8 cellular contexts compared by ENCODE assay signal in the genomic region with DNA sequence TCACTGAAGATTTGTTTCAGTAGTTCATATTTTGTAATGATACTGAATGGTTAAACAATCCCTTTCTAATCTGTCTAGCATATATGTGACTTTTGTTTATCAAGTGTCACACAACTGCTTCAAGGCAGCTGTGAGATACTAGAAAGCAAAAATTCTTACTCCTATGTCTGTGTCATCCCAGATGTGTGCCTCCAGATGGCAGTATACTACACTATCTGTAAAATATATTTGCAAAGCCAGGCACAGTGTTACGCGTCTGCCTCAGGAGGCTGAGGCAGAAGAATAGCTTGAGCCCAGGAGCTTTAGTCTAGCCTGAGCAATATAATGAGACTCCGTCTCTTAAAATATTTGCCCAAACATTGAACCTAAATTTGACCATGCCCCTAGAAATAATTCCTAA. TPM values are rescaled to one million over a fixed set of nuclear protein-coding genes. Genes with fewer than 3 reads are reported as not detected.
A peak's percentile ranks its signal among the peaks of the same experiment; 100 is the strongest.
DNase-seq lines count a peak whose midpoint lies in the region; ATAC-seq and TF ChIP-seq lines count a peak whose summit lies in the region.

No MANE protein-coding gene starts in this region.

- no TSS peak for BruUV-seq in Panc1 (replicated peaks; lab: Mats Ljungman, UMichigan)
- no TSS peak for BruUV-seq in MCF 10A (replicated peaks; lab: Mats Ljungman, UMichigan)

- CTCF ChIA-PET in Panc1 (lab: Charles Lee): interaction anchor here (0.6 to 2.7 kb wide), 4 partner anchors 84 to 125 kb away, joined by 4 to 14 read pairs (median 8); no protein-coding TSS in a partner anchor
- CTCF ChIA-PET in MCF 10A (lab: Yijun Ruan, JAX): interaction anchor here (0.6 to 4.0 kb wide), 25 partner anchors 10 to 587 kb away, joined by 3 to 43 read pairs (median 4); no protein-coding TSS in a partner anchor

- H3K27ac Mint-ChIP-seq in HFFc6 (no peak overlapping the region), MCF 10A (ENCODE audit: low read depth, unreplicated experiment) (no peak overlapping the region)

- peak; percentile 53 to 58 for ATAC-seq in activated CD4-positive, CD25-positive, alpha-beta regulatory T cell treated with anti-CD3 and anti-CD28 coated beads, Interleukin-2, amount 50 U/mL, for 24 hours
- ATAC-seq in Panc1 (peak; percentile 86), left lobe of liver (peak; percentile 88), HG02981 (IDR thresholded peaks at IDR 0.05; ENCODE audit: unreplicated experiment) (no peak)

- no peaks in the 10 kb centered on the region for H3K36me3 Mint-ChIP-seq in HFFc6 (ENCODE audit: low read depth)
- peaks cover 6% of the 10 kb centered on the region for H3K36me3 Mint-ChIP-seq in MCF 10A (ENCODE audit: insufficient read depth, unreplicated experiment)

- no peaks in the 10 kb centered on the region for H3K9me3 ChIP-seq in Panc1 (ENCODE audit: control insufficient read depth, insufficient read depth, low read depth, low read length)

- no peaks in the 10 kb centered on the region for H3K4me1 ChIP-seq in Panc1 (ENCODE audit: control insufficient read depth, insufficient read depth, low read length)

- H3K27me3 Mint-ChIP-seq in HFFc6 (ENCODE audit: insufficient read depth) (peaks cover 2% of the 10 kb centered on the region; the same call in 1 of the 2 replicates), MCF 10A (ENCODE audit: insufficient read depth, unreplicated experiment) (peaks cover 12% of the 10 kb centered on the region)

- no peaks in the 10 kb centered on the region for H3K27me3 ChIP-seq in Panc1 (ENCODE audit: control insufficient read depth, insufficient read depth, low read length)

- no peak overlapping the region for H3K4me3 ChIP-seq in Panc1 (ENCODE audit: low read depth in 2 of 2, low read length in 2 of 2)

- POLR2A ChIA-PET in Panc1 (lab: Charles Lee) (no interaction called here), MCF 10A (lab: Yijun Ruan, JAX) (interaction anchor here (0.6 to 0.9 kb wide), 2 partner anchors 84 to 159 kb away, joined by 3 to 4 read pairs; no protein-coding TSS in a partner anchor)

- H3K36me3 ChIP-seq in Panc1 (ENCODE audit: control insufficient read depth, insufficient read depth, low read length): no peaks in the 10 kb centered on the region

- TF ChIP-seq CTCF in HFFc6 (IDR thresholded peaks at IDR 0.05): peak; percentile 64
- TF ChIP-seq CTCF in Panc1 (IDR thresholded peaks at IDR 0.05): peak; percentile 64
- TF ChIP-seq CTCF in MCF 10A (IDR thresholded peaks at IDR 0.05; ENCODE audit: unreplicated experiment): peak; percentile 39

- H3K9me3 Mint-ChIP-seq in HFFc6: no peaks in the 10 kb centered on the region
- peaks cover 5% of the 10 kb centered on the region for H3K9me3 Mint-ChIP-seq in MCF 10A (ENCODE audit: unreplicated experiment)

- in situ Hi-C loops in Panc1 (cut with HindIII; ENCODE audit: low pct_unique_long_range_greater_than_20kb, low sequenced_read_pairs): no loop called here

- no peak for DNase-seq in activated CD4-positive, CD25-positive, alpha-beta regulatory T cell treated with anti-CD3 and anti-CD28 coated beads, Interleukin-2, amount 50 U/mL, for 72 hours
- peak; percentile 9 for DNase-seq in HFFc6
- DNase-seq in Panc1 (ENCODE audit: low read depth, low spot score): no peak
- DNase-seq in MCF 10A (ENCODE audit: unreplicated experiment): peak; percentile 24
- no peak for DNase-seq in left lobe of liver (ENCODE audit: low spot score)
- DNase-seq in DMS79 (lab: John Stamatoyannopoulos, UW): no peak

- intact Hi-C loops in Panc1 (cut with micrococcal nuclease; ENCODE audit: unreplicated experiment): loop anchor here (2.0 to 5.0 kb wide), 2 partner anchors 84 to 121 kb away; no protein-coding TSS in a partner anchor
- intact Hi-C loops in MCF 10A (cut with micrococcal nuclease): loop anchor here (1.0 kb wide), 2 partner anchors 84 to 125 kb away; no protein-coding TSS in a partner anchor

- H3K27ac ChIP-seq in Panc1 (ENCODE audit: low read length): no peak overlapping the region

- no peak overlapping the region for H3K4me3 Mint-ChIP-seq in HFFc6
- H3K4me3 Mint-ChIP-seq in MCF 10A (ENCODE audit: unreplicated experiment): no peak overlapping the region

- no peaks in the 10 kb centered on the region for H3K4me1 Mint-ChIP-seq in HFFc6 (ENCODE audit: low read depth)
- no peaks in the 10 kb centered on the region for H3K4me1 Mint-ChIP-seq in MCF 10A (ENCODE audit: insufficient read depth, unreplicated experiment)

RNA-seq across cellular contexts. Expression of gene NUDT10, which starts 4.0 kb away (rescaled TPM):
- under 1 TPM in 2 of 6 experiments, not detected in 4; 0.11 to 0.19 TPM for total RNA-seq in HFFc6 (2021; fragmentation: NEBNext Ultra II Directional; extraction: Animal tissue kit (Norgen Biotek cat#: 25700))
- total RNA-seq in Panc1 (2021; ENCODE audit: unreplicated experiment) (not detected), MCF 10A (2022) (not detected in 2 replicates), left lobe of liver (0.20 TPM)
- polyA plus RNA-seq in Panc1 (2012; ENCODE audit: insufficient read length): 0.74 TPM

Comparison
In these comparisons a context has a peak if more than half of its experiments do, and no peak if none do; other contexts are left out.
1. DNase-seq: peak in HFFc6 (single experiment) and MCF 10A (single experiment); none in activated CD4-positive, CD25-positive, alpha-beta regulatory T cell treated with anti-CD3 and anti-CD28 coated beads, Interleukin-2, amount 50 U/mL, for 72 hours (single experiment), Panc1 (single experiment), left lobe of liver (single experiment) and DMS79 (single experiment).
2. Peak in every context shown above with its lines, with median percentiles within 50 percentile points of each other: CTCF ChIP-seq.